8 cellular contexts compared by ENCODE assay signal in the genomic region with DNA sequence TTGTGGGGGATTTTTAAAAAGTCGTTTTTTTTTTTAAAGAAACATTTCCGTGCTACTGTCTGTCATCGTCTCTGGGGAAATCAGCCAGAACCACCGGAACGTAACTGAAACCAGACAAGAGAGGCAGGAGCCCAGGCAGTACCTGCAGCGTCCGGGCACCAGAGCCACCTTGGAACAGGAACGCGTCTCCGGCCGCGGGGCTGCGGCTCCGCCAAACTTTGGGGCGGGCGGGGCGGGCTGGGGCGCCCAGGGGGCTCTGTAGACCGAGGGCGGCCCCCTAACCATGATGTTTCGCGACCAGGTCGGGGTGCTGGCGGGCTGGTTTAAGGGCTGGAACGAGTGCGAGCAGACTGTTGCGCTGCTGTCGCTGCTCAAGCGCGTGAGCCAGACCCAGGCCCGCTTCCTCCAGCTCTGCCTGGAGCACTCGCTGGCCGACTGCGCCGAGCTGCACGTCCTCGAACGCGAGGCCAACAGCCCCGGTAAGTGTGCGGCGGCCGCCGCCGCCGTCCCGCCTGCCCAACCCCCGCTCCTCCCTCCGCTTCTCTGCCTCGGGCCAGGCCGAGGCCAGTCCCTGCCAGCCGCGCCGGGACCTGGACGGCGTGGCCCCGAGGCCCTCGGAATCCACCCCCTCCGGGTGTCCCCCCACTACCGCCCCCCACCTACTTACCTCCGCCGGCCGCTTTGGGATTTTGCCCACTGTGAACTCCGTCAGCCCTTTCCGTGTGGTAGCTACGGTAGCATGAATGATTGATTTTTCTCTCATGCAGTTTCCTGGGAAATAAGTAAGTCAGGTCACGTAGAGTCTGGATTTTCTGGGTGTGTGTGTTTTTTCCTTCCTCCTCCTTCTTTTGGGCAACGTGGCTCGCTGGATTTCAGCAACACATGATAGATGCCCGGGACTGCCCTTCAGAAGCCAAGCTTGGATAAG. TPM values are rescaled to one million over a fixed set of nuclear protein-coding genes. Genes with fewer than 3 reads are reported as not detected.
DNase-seq lines count a peak whose midpoint lies in the region; ATAC-seq and TF ChIP-seq lines count a peak whose summit lies in the region.

No MANE protein-coding gene starts in this region.

- peak overlapping the region; percentile 73 to 92 (median 86); a peak in 21 of 22 replicates for H3K27ac ChIP-seq in BLaER1 treated with 17β-estradiol and CSF1 and Interleukin-3, amounts not matched to agents 10 nM and 100 nM
- peak overlapping the region; percentile 99 for H3K27ac ChIP-seq in right atrium auricular region

- H3K4me2 ChIP-seq in BLaER1 treated with 17β-estradiol and CSF1 and Interleukin-3, amounts not matched to agents 10 nM and 100 nM: peak overlapping the region; percentile 91 to 100 (median 99)

- in situ Hi-C loops in HAP-1 (cut with MboI; ENCODE audit: low sequenced_read_pairs): loop anchor here (10.0 kb wide), 1 partner anchor 207 kb away; no protein-coding TSS in a partner anchor

- H3K27me3 ChIP-seq in BLaER1 treated with 17β-estradiol and CSF1 and Interleukin-3, amounts not matched to agents 10 nM and 100 nM: peaks cover 0 to 25% (median 20%) of the 10 kb centered on the region in 11 experiments; a peak in 12 of 22 replicates
- H3K27me3 ChIP-seq in HAP-1 (ENCODE audit: low read depth): no peaks in the 10 kb centered on the region
- H3K27me3 ChIP-seq in right atrium auricular region: no peaks in the 10 kb centered on the region

- peaks cover 14 to 20% (median 18%) of the 10 kb centered on the region in 11 experiments for H3K9me3 ChIP-seq in BLaER1 treated with 17β-estradiol and CSF1 and Interleukin-3, amounts not matched to agents 10 nM and 100 nM (replicated peaks in 1 of 11)
- no peaks in the 10 kb centered on the region for H3K9me3 ChIP-seq in HAP-1
- H3K9me3 ChIP-seq in right atrium auricular region: peaks cover 0 to 5% of the 10 kb centered on the region in 2 donors

- peak overlapping the region; percentile 79 to 96 (median 88) for H3K9ac ChIP-seq in BLaER1 treated with 17β-estradiol and CSF1 and Interleukin-3, amounts not matched to agents 10 nM and 100 nM

- H3K36me3 ChIP-seq in BLaER1 treated with 17β-estradiol and CSF1 and Interleukin-3, amounts not matched to agents 10 nM and 100 nM: peaks cover 11 to 32% (median 20%) of the 10 kb centered on the region in 11 experiments; a peak in 21 of 22 replicates
- H3K36me3 ChIP-seq in HAP-1 (replicated peaks) (peaks cover 18% of the 10 kb centered on the region), right atrium auricular region (peaks cover 14% of the 10 kb centered on the region)

- peak in 1 of 2 donors; percentile 21 for TF ChIP-seq CTCF in right atrium auricular region (IDR thresholded peaks at IDR 0.05)

- peaks cover 0 to 25% (median 8%) of the 10 kb centered on the region in 11 experiments; a peak in 10 of 22 replicates for H4K20me1 ChIP-seq in BLaER1 treated with 17β-estradiol and CSF1 and Interleukin-3, amounts not matched to agents 10 nM and 100 nM

- peak; percentile 14 for ATAC-seq in SK-N-SH treated with all-trans-retinoic acid at 6 μM for 48 hours
- ATAC-seq in HG03139 (IDR thresholded peaks at IDR 0.05; ENCODE audit: unreplicated experiment): no peak
- ATAC-seq in GM18519 (IDR thresholded peaks at IDR 0.05; ENCODE audit: low FRiP score, unreplicated experiment): no peak

- DNase-seq in HAP-1 (ENCODE audit: low spot score in 2 of 2) (peak; percentile 37 to 67), amygdala (lab: John Stamatoyannopoulos, UW) (peak in 41 of 56 donors; percentile 9 to 76 (median 40)), right atrium auricular region (ENCODE audit: low spot score) (no peak), pons (ENCODE audit: low spot score) (peak; percentile 63)

- peaks cover 32 to 41% (median 35%) of the 10 kb centered on the region in 10 experiments for H3K4me1 ChIP-seq in BLaER1 treated with 17β-estradiol and CSF1 and Interleukin-3, amounts not matched to agents 10 nM and 100 nM
- H3K4me1 ChIP-seq in HAP-1 (peaks cover 13% of the 10 kb centered on the region), right atrium auricular region (peaks cover 0 to 45% of the 10 kb centered on the region in 2 donors)

- peak overlapping the region; percentile 81 to 95 (median 88) for H3K4me3 ChIP-seq in BLaER1 treated with 17β-estradiol and CSF1 and Interleukin-3, amounts not matched to agents 10 nM and 100 nM
- H3K4me3 ChIP-seq in HAP-1: peak overlapping the region; percentile 69
- peak overlapping the region; percentile 72 to 76 for H3K4me3 ChIP-seq in right atrium auricular region

TF ChIP-seq in SK-N-SH treated with all-trans-retinoic acid at 6 μM for 48 hours, 23 proteins besides CTCF, POLR2A, EP300 and RAD21:
- TF ChIP-seq PPARA (CRISPR knock-in tag; IDR thresholded peaks at IDR 0.05; ENCODE audit: borderline replicate concordance): no peak
- TF ChIP-seq, protein P1, sequence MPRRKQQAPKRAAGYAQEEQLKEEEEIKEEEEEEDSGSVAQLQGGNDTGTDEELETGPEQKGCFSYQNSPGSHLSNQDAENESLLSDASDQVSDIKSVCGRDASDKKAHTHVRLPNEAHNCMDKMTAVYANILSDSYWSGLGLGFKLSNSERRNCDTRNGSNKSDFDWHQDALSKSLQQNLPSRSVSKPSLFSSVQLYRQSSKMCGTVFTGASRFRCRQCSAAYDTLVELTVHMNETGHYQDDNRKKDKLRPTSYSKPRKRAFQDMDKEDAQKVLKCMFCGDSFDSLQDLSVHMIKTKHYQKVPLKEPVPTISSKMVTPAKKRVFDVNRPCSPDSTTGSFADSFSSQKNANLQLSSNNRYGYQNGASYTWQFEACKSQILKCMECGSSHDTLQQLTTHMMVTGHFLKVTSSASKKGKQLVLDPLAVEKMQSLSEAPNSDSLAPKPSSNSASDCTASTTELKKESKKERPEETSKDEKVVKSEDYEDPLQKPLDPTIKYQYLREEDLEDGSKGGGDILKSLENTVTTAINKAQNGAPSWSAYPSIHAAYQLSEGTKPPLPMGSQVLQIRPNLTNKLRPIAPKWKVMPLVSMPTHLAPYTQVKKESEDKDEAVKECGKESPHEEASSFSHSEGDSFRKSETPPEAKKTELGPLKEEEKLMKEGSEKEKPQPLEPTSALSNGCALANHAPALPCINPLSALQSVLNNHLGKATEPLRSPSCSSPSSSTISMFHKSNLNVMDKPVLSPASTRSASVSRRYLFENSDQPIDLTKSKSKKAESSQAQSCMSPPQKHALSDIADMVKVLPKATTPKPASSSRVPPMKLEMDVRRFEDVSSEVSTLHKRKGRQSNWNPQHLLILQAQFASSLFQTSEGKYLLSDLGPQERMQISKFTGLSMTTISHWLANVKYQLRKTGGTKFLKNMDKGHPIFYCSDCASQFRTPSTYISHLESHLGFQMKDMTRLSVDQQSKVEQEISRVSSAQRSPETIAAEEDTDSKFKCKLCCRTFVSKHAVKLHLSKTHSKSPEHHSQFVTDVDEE (CRISPR knock-in tag; IDR thresholded peaks at IDR 0.05): no peak
- TF ChIP-seq, protein P2, sequence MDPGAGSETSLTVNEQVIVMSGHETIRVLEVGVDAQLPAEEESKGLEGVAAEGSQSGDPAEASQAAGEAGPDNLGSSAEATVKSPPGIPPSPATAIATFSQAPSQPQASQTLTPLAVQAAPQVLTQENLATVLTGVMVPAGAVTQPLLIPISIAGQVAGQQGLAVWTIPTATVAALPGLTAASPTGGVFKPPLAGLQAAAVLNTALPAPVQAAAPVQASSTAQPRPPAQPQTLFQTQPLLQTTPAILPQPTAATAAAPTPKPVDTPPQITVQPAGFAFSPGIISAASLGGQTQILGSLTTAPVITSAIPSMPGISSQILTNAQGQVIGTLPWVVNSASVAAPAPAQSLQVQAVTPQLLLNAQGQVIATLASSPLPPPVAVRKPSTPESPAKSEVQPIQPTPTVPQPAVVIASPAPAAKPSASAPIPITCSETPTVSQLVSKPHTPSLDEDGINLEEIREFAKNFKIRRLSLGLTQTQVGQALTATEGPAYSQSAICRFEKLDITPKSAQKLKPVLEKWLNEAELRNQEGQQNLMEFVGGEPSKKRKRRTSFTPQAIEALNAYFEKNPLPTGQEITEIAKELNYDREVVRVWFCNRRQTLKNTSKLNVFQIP (CRISPR knock-in tag; IDR thresholded peaks at IDR 0.05; ENCODE audit: borderline replicate concordance, low read depth): no peak
- no peak for TF ChIP-seq ZNF70 (CRISPR knock-in tag; IDR thresholded peaks at IDR 0.05)

RNA-seq across cellular contexts. Expression of a gene that starts 1.0 kb away (rescaled TPM):
- total RNA-seq in right atrium auricular region: 100 to 1,000 TPM in 1 of 2 donors, 10 to 100 TPM in 1; 74.5 to 102 TPM

RNA-seq across cellular contexts. Expression of a gene that starts 58.2 kb away (rescaled TPM):
- 10 to 100 TPM; 12.4 to 17.4 TPM for total RNA-seq in right atrium auricular region
